9 cellular contexts compared by ENCODE assay signal in the genomic region with DNA sequence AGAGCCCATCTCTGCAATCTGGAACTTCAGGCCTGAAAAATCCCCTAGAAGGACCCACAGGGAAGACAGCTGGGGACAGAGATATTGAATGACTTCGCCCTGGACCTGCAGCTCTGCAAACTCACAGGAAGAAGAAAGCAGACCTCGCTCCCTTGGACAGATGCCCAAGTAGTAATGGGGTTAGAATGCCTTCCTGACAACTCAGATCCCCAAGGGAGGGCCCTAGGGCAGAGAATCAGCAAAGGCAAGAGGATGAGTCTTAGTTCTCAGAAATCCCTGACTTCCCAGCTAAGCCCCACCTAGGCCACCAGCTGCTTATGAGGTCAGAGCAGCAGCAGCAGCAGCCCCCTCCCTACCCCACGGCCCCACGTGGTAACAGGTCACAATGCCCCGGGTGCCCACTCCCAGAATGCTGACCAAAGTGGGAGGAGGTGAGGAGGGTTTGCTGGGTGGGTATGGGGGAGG. TPM values are rescaled to one million over a fixed set of nuclear protein-coding genes. Genes with fewer than 3 reads are reported as not detected.
DNase-seq lines count a peak whose midpoint lies in the region; ATAC-seq, FAIRE-seq and TF ChIP-seq lines count a peak whose summit lies in the region.
"Had no signal": no experiment of that assay in that cellular context is flagged by ENCODE, and none has a peak within 500 bp of the region (broad histone marks: within the 10 kb centered on the region; RNA-seq: fewer than 3 reads in every experiment).

A gene with protein sequence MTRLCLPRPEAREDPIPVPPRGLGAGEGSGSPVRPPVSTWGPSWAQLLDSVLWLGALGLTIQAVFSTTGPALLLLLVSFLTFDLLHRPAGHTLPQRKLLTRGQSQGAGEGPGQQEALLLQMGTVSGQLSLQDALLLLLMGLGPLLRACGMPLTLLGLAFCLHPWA (plus strand): TSS at position 401 of the 465 bp plus-strand sequence. CDS start 198 bp downstream, outside the sequence.

- H4K20me1 ChIP-seq in PC-3 (ENCODE audit: low read length) (no peaks in the 10 kb centered on the region), endothelial cell of umbilical vein (replicated peaks; ENCODE audit: control insufficient read depth, extremely low read depth, insufficient read depth, low read length) (no peaks in the 10 kb centered on the region)

- H3K36me3 ChIP-seq in PC-3 (ENCODE audit: low read depth, low read length) (no peaks in the 10 kb centered on the region), endothelial cell of umbilical vein (ENCODE audit: control insufficient read depth in 2 of 2, extremely low read depth in 1 of 2, insufficient read depth in 2 of 2, low read length in 2 of 2) (no peaks in the 10 kb centered on the region)

- FAIRE-seq in endothelial cell of umbilical vein (lab: Jason Lieb, UNC): peak; percentile 28

- H3K9me1 ChIP-seq in endothelial cell of umbilical vein (replicated peaks; ENCODE audit: control insufficient read depth, extremely low read depth, insufficient read depth, low read length): no peaks in the 10 kb centered on the region

- H2AFZ ChIP-seq in PC-3 (ENCODE audit: low read length): 0 out of 2 replicates have a peak within 1 kb of the TSS, but pooled peaks have one; percentile 2
- H2AFZ ChIP-seq in endothelial cell of umbilical vein (ENCODE audit: low read depth, low read length): no peak within 1 kb of the TSS

- no peak for TF ChIP-seq POLR2A in endothelial cell of umbilical vein (IDR thresholded peaks at IDR 0.05; ENCODE audit: low read depth, low read length)

- DNase-seq in EH (ENCODE audit: low read depth) (peak; percentile 99), PC-3 (peak; percentile 99), endothelial cell of umbilical vein (ENCODE audit: low read depth, low spot score) (peak; percentile 40), osteocyte (ENCODE audit: extremely low spot score, unreplicated experiment) (peak; percentile 96), NOMO-1 treated with dmso at 0.1 percent for 144 hours (lab: John Stamatoyannopoulos, UW; ENCODE audit: unreplicated experiment) (no peak), natural killer cell (no peak)
- DNase-seq: immature natural killer cell had no signal

- dilution Hi-C loops in endothelial cell of umbilical vein (cut with MboI; ENCODE audit: extremely low pct_ligation_motif_present, low sequenced_read_pairs): no loop called here

- H3K4me2 ChIP-seq in PC-3 (ENCODE audit: low read length): peak within 1 kb of the TSS; percentile 75
- H3K4me2 ChIP-seq in endothelial cell of umbilical vein (ENCODE audit: insufficient read depth, low read length): no peak within 1 kb of the TSS

- H3K27me3 ChIP-seq in PC-3 (ENCODE audit: low read length) (no peaks in the 10 kb centered on the region), endothelial cell of umbilical vein (ENCODE audit: control insufficient read depth in 2 of 2, insufficient read depth in 2 of 2, low read length in 2 of 2) (peaks cover 6 to 12% of the 10 kb centered on the region in 2 experiments)

- BruUV-seq in PC-3 (replicated peaks; lab: Mats Ljungman, UMichigan): no TSS peak
- no TSS peak for BruUV-seq in endothelial cell of umbilical vein (replicated peaks; lab: Mats Ljungman, UMichigan)

- ATAC-seq in PC-3 (peak; percentile 94), HG03025 (IDR thresholded peaks at IDR 0.05; ENCODE audit: low FRiP score, unreplicated experiment) (no peak), HG03432 (IDR thresholded peaks at IDR 0.05; ENCODE audit: unreplicated experiment) (no peak), natural killer cell (no peak)

- no peaks in the 10 kb centered on the region for H3K9me3 ChIP-seq in PC-3 (ENCODE audit: low read length)
- H3K9me3 ChIP-seq in endothelial cell of umbilical vein (replicated peaks; ENCODE audit: control insufficient read depth, insufficient read depth, low read length): peaks cover 1% of the 10 kb centered on the region

- H3K4me3 ChIP-seq in PC-3 (ENCODE audit: low read length): no peak within 1 kb of the TSS
- no peak within 1 kb of the TSS for H3K4me3 ChIP-seq in endothelial cell of umbilical vein (replicated peaks in 1 of 3; ENCODE audit: insufficient read depth in 1 of 3, low read depth in 1 of 3, low read length in 3 of 3)

- H3K36me3 Mint-ChIP-seq in osteocyte (ENCODE audit: unreplicated experiment) (no peaks in the 10 kb centered on the region), natural killer cell (peaks cover 6% of the 10 kb centered on the region)

- peak within 1 kb of the TSS; percentile 70 for H3K27ac ChIP-seq in PC-3 (ENCODE audit: low read length)
- H3K27ac ChIP-seq in endothelial cell of umbilical vein (ENCODE audit: insufficient read depth, low read depth, low read length): no peak within 1 kb of the TSS

- H3K9ac ChIP-seq in PC-3 (ENCODE audit: low read length): peak within 1 kb of the TSS; percentile 26; the same call in 1 of the 2 replicates
- H3K9ac ChIP-seq in endothelial cell of umbilical vein (replicated peaks; ENCODE audit: extremely low read depth, insufficient read depth, low read length): no peak within 1 kb of the TSS

- CTCF ChIA-PET in PC-3 (lab: Charles Lee) (interaction anchor here (0.6 to 1.1 kb wide), 2 partner anchors 38 to 41 kb away, joined by 3 to 4 read pairs; no protein-coding TSS in a partner anchor), endothelial cell of umbilical vein (lab: Charles Lee) (no interaction called here)

- H3K4me1 ChIP-seq in PC-3 (ENCODE audit: insufficient read depth, low read length): peaks cover 19% of the 10 kb centered on the region
- no peaks in the 10 kb centered on the region for H3K4me1 ChIP-seq in endothelial cell of umbilical vein (ENCODE audit: control insufficient read depth, extremely low read depth, insufficient read depth, low read length)

- intact Hi-C loops in PC-3 (cut with micrococcal nuclease) (no loop called here), endothelial cell of umbilical vein (cut with micrococcal nuclease) (no loop called here), natural killer cell (cut with micrococcal nuclease) (no loop called here)

- H3K9me2 ChIP-seq in PC-3 (replicated peaks; ENCODE audit: low read length): no peaks in the 10 kb centered on the region

- H3K4me1 Mint-ChIP-seq in osteocyte (ENCODE audit: unreplicated experiment): peaks cover 48% of the 10 kb centered on the region
- H3K4me1 Mint-ChIP-seq in natural killer cell: peaks cover 0 to 14% of the 10 kb centered on the region in 2 donors

- TF ChIP-seq CTCF in PC-3 (conservative IDR thresholded peaks at IDR 0.05; ENCODE audit: low read depth, low read length) (no peak), endothelial cell of umbilical vein (IDR thresholded peaks at IDR 0.05; ENCODE audit: extremely low read depth in 1 of 2, insufficient read depth in 1 of 2, low read depth in 1 of 2, low read length in 2 of 2) (no peak), osteocyte (IDR thresholded peaks at IDR 0.05) (no peak), natural killer cell (IDR thresholded peaks at IDR 0.05) (no peak)

- H3K4me3 Mint-ChIP-seq in osteocyte (ENCODE audit: unreplicated experiment) (peak within 1 kb of the TSS; percentile 47), natural killer cell (no peak within 1 kb of the TSS)
- H3K4me3 Mint-ChIP-seq: immature natural killer cell had no signal

- H3F3A ChIP-seq in PC-3 (ENCODE audit: low read length, unreplicated experiment): no peaks in the 10 kb centered on the region

- H3K9me3 Mint-ChIP-seq in osteocyte (ENCODE audit: unreplicated experiment): peaks cover 12% of the 10 kb centered on the region
- peaks cover 0 to 8% of the 10 kb centered on the region in 2 donors for H3K9me3 Mint-ChIP-seq in natural killer cell

- peak within 1 kb of the TSS; percentile 55 for H3K27ac Mint-ChIP-seq in osteocyte (ENCODE audit: unreplicated experiment)
- no peak within 1 kb of the TSS for H3K27ac Mint-ChIP-seq in natural killer cell
- H3K27ac Mint-ChIP-seq: immature natural killer cell had no signal

- POLR2A ChIA-PET in PC-3 (lab: Charles Lee; ENCODE audit: unreplicated experiment): interaction anchor here (0.6 kb wide), 1 partner anchor 60 kb away, joined by 8 read pairs; no protein-coding TSS in a partner anchor
- POLR2A ChIA-PET in endothelial cell of umbilical vein (lab: Charles Lee): no interaction called here

- H3K27me3 Mint-ChIP-seq in osteocyte (ENCODE audit: unreplicated experiment) (no peaks in the 10 kb centered on the region), natural killer cell (ENCODE audit: low read depth in 2 of 2) (peaks cover 29 to 31% of the 10 kb centered on the region in 2 donors)

- no peaks in the 10 kb centered on the region for H3K79me2 ChIP-seq in PC-3 (ENCODE audit: low read length)
- no peaks in the 10 kb centered on the region for H3K79me2 ChIP-seq in endothelial cell of umbilical vein (ENCODE audit: control insufficient read depth, insufficient read depth, low read length)

TF ChIP-seq in endothelial cell of umbilical vein, 7 proteins besides CTCF, POLR2A, EP300 and RAD21:
- no peak for TF ChIP-seq MAX (IDR thresholded peaks at IDR 0.05; ENCODE audit: insufficient read depth, insufficient read length)
- no peak for TF ChIP-seq MYC (IDR thresholded peaks at IDR 0.05; ENCODE audit: low read depth, low read length)
- no peak for TF ChIP-seq EZH2 (IDR thresholded peaks at IDR 0.05; ENCODE audit: borderline replicate concordance, low read depth, low read length, severe bottlenecking)
- no peak for TF ChIP-seq POLR2AphosphoS5 (IDR thresholded peaks at IDR 0.05; ENCODE audit: insufficient read depth, low read depth, low read length)
- TF ChIP-seq JUN (IDR thresholded peaks at IDR 0.05; ENCODE audit: borderline replicate concordance, insufficient read depth, insufficient read length, low read depth): no peak
- no peak for TF ChIP-seq FOS (IDR thresholded peaks at IDR 0.05; ENCODE audit: borderline replicate concordance, insufficient read depth, low read length)
- no peak for TF ChIP-seq GATA2 (IDR thresholded peaks at IDR 0.05; ENCODE audit: insufficient read depth, insufficient read length, low read depth, low read length)

RNA-seq across cellular contexts. Expression of the gene that starts here (rescaled TPM):
- total RNA-seq in PC-3 (2014; rRNA removed): not detected in 2 replicates
- not detected in 2 replicates for total RNA-seq in endothelial cell of umbilical vein
- polyA plus RNA-seq in endothelial cell of umbilical vein: not detected in 2 replicates
- not detected in 2 replicates for polyA plus RNA-seq in endothelial cell of umbilical vein (2011; cell fraction: cytosol; rRNA removed)
- not detected in 2 replicates for polyA plus RNA-seq in endothelial cell of umbilical vein (2011; cell fraction: nucleus; rRNA removed)
- not detected in 2 replicates for polyA plus RNA-seq in endothelial cell of umbilical vein (2012)
- polyA minus RNA-seq in endothelial cell of umbilical vein: not detected in 2 replicates
- not detected for polyA minus RNA-seq in endothelial cell of umbilical vein (2011; cell fraction: cytosol; rRNA and poly(A)+ RNA removed)
- not detected in 2 replicates for polyA minus RNA-seq in endothelial cell of umbilical vein (2011; cell fraction: nucleus; rRNA and poly(A)+ RNA removed)
- not detected in 2 replicates for total RNA-seq in osteocyte
- not detected for total RNA-seq in natural killer cell
- polyA plus RNA-seq: immature natural killer cell had no signal

Comparison
In these comparisons a context has a peak if more than half of its experiments do, and no peak if none do; other contexts are left out.
1. Peak in DNase-seq, ATAC-seq, H3K27ac ChIP-seq, H3K9ac ChIP-seq and H3K4me2 ChIP-seq in PC-3; RNA of the gene not detected or under 1 TPM.
2. Peak in DNase-seq in endothelial cell of umbilical vein; RNA of the gene not detected or under 1 TPM.
3. Peak in DNase-seq in osteocyte; RNA of the gene not detected or under 1 TPM.